ENCODE assay signal across 23 cellular contexts in the genomic region with DNA sequence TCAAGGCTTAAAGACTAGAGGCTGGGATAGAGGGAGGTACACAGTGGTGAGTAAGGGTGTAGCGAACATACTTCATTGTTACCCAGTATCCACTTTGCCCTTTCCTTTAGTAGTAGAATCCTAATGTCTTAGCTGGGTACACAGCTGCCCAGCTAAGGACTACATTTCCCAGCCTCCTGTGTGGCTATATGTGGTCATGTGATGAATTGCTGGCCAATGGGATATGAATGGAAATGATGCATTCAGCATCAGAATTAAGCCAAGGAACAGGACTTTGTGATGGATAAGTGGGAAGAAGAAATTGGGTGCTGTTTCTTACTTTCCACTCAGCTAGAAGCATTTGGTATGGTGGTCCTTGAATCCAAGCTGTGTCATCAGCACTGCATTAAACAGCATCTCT. TPM values are rescaled to one million over a fixed set of nuclear protein-coding genes. Genes with fewer than 3 reads are reported as not detected.
DNase-seq lines count a peak whose midpoint lies in the region; ATAC-seq, FAIRE-seq and TF ChIP-seq lines count a peak whose summit lies in the region.
"Had no signal": no experiment of that assay in that cellular context is flagged by ENCODE, and none has a peak within 500 bp of the region (broad histone marks: within the 10 kb centered on the region; RNA-seq: fewer than 3 reads in every experiment).

No MANE protein-coding gene starts in this region.

- H3K36me3 ChIP-seq in H7 (replicated peaks; ENCODE audit: control insufficient read depth, insufficient read depth, low read length) = no peaks in the 10 kb centered on the region
- no peaks in the 10 kb centered on the region for H3K36me3 ChIP-seq in SJCRH30
- H3K36me3 ChIP-seq in endothelial cell of umbilical vein (ENCODE audit: control insufficient read depth in 2 of 2, extremely low read depth in 1 of 2, insufficient read depth in 2 of 2, low read length in 2 of 2) = no peaks in the 10 kb centered on the region
- no peaks in the 10 kb centered on the region for H3K36me3 ChIP-seq in neural progenitor cell
- H3K36me3 ChIP-seq: gastroesophageal sphincter, spleen, uterus had no signal

- intact Hi-C loops in endothelial cell of umbilical vein (cut with micrococcal nuclease) = no loop called here

- no peak overlapping the region for H3K4me3 Mint-ChIP-seq in neural progenitor cell
- no peak overlapping the region for H3K4me3 Mint-ChIP-seq in T-helper 2 cell treated with Interferon-gamma antibody and Interleukin-4, amounts not matched to agents 5 μg/mL and 100 μg/mL, for 36 hours
- H3K4me3 Mint-ChIP-seq: effector memory CD8-positive, alpha-beta T cell; stimulated activated naive CD8-positive, alpha-beta T cell treated with anti-CD3 and anti-CD28 coated beads, Interleukin-15, Interleukin-2, amounts not matched to agents 100 ng/mL and 50 ng/mL, for 24 hours had no signal

- no peaks in the 10 kb centered on the region for H3K9me1 ChIP-seq in endothelial cell of umbilical vein (replicated peaks; ENCODE audit: control insufficient read depth, extremely low read depth, insufficient read depth, low read length)

- no peak overlapping the region for H2AFZ ChIP-seq in endothelial cell of umbilical vein (ENCODE audit: low read depth, low read length)
- peak overlapping the region; percentile 35 for H2AFZ ChIP-seq in neural progenitor cell (replicated peaks)

- H3K4me2 ChIP-seq in endothelial cell of umbilical vein (ENCODE audit: insufficient read depth, low read length) = no peak overlapping the region
- no peak overlapping the region for H3K4me2 ChIP-seq in neural progenitor cell

- no peak overlapping the region; the same call in 1 of the 2 replicates for H3K27ac ChIP-seq in SJCRH30
- no peak overlapping the region for H3K27ac ChIP-seq in endothelial cell of umbilical vein (ENCODE audit: insufficient read depth, low read depth, low read length)
- no peak overlapping the region for H3K27ac ChIP-seq in neural progenitor cell
- H3K27ac ChIP-seq: C4-2B, gastroesophageal sphincter, HL-60, spleen, uterus had no signal

- H4K20me1 ChIP-seq in endothelial cell of umbilical vein (replicated peaks; ENCODE audit: control insufficient read depth, extremely low read depth, insufficient read depth, low read length) = no peaks in the 10 kb centered on the region
- no peaks in the 10 kb centered on the region for H4K20me1 ChIP-seq in neural progenitor cell (ENCODE audit: low read depth)

- no peaks in the 10 kb centered on the region for H3F3A ChIP-seq in neural progenitor cell (ENCODE audit: low read depth)

- H3K9me3 ChIP-seq in SJCRH30 (replicated peaks) = no peaks in the 10 kb centered on the region
- no peaks in the 10 kb centered on the region for H3K9me3 ChIP-seq in endothelial cell of umbilical vein (replicated peaks; ENCODE audit: control insufficient read depth, insufficient read depth, low read length)
- no peaks in the 10 kb centered on the region for H3K9me3 ChIP-seq in neural progenitor cell (ENCODE audit: low read depth)
- H3K9me3 ChIP-seq: spleen, uterus had no signal

- H3K79me2 ChIP-seq in endothelial cell of umbilical vein (ENCODE audit: control insufficient read depth, insufficient read depth, low read length) (no peaks in the 10 kb centered on the region), neural progenitor cell (ENCODE audit: low read depth) (no peaks in the 10 kb centered on the region)

- peaks cover 24% of the 10 kb centered on the region for H3K4me1 ChIP-seq in SJCRH30
- H3K4me1 ChIP-seq in endothelial cell of umbilical vein (ENCODE audit: control insufficient read depth, extremely low read depth, insufficient read depth, low read length) = peaks cover 9% of the 10 kb centered on the region
- peaks cover 16% of the 10 kb centered on the region for H3K4me1 ChIP-seq in neural progenitor cell
- H3K4me1 ChIP-seq: gastroesophageal sphincter, spleen, uterus had no signal

- POLR2A ChIA-PET in endothelial cell of umbilical vein (lab: Charles Lee) = no interaction called here

- ATAC-seq in GM21529 (IDR thresholded peaks at IDR 0.05; ENCODE audit: unreplicated experiment) = no peak
- no peak for ATAC-seq in GM19351 (IDR thresholded peaks at IDR 0.05; ENCODE audit: unreplicated experiment)
- ATAC-seq: effector memory CD8-positive, alpha-beta T cell; gastroesophageal sphincter had no signal

- H3K27me3 ChIP-seq in H7 (ENCODE audit: control insufficient read depth, insufficient read depth, low read length) = no peaks in the 10 kb centered on the region; the same call in 1 of the 2 replicates
- no peaks in the 10 kb centered on the region for H3K27me3 ChIP-seq in SJCRH30
- no peaks in the 10 kb centered on the region for H3K27me3 ChIP-seq in endothelial cell of umbilical vein (ENCODE audit: control insufficient read depth in 2 of 2, insufficient read depth in 2 of 2, low read length in 2 of 2)
- H3K27me3 ChIP-seq in neural progenitor cell = no peaks in the 10 kb centered on the region
- H3K27me3 ChIP-seq: uterus had no signal

- H3K4me1 Mint-ChIP-seq in neural progenitor cell = peaks cover 25% of the 10 kb centered on the region
- H3K4me1 Mint-ChIP-seq in T-helper 2 cell treated with Interferon-gamma antibody and Interleukin-4, amounts not matched to agents 5 μg/mL and 100 μg/mL, for 36 hours (ENCODE audit: low read depth) = peaks cover 11% of the 10 kb centered on the region

- no peaks in the 10 kb centered on the region for H3K36me3 Mint-ChIP-seq in neural progenitor cell
- H3K36me3 Mint-ChIP-seq in T-helper 2 cell treated with Interferon-gamma antibody and Interleukin-4, amounts not matched to agents 5 μg/mL and 100 μg/mL, for 36 hours (ENCODE audit: low read depth) = no peaks in the 10 kb centered on the region

- CTCF ChIA-PET in endothelial cell of umbilical vein (lab: Charles Lee) = no interaction called here

- H3K27me3 Mint-ChIP-seq in neural progenitor cell (ENCODE audit: insufficient read depth, low read depth) = peaks cover 17% of the 10 kb centered on the region
- H3K27me3 Mint-ChIP-seq in T-helper 2 cell treated with Interferon-gamma antibody and Interleukin-4, amounts not matched to agents 5 μg/mL and 100 μg/mL, for 36 hours (ENCODE audit: low read depth) = peaks cover 2% of the 10 kb centered on the region

- H3K4me3 ChIP-seq in H7 (ENCODE audit: insufficient read depth, low read depth, low read length) = no peak overlapping the region
- H3K4me3 ChIP-seq in SJCRH30 = no peak overlapping the region
- no peak overlapping the region for H3K4me3 ChIP-seq in endothelial cell of umbilical vein (replicated peaks in 1 of 3; ENCODE audit: insufficient read depth in 1 of 3, low read depth in 1 of 3, low read length in 3 of 3)
- no peak overlapping the region for H3K4me3 ChIP-seq in neural progenitor cell
- H3K4me3 ChIP-seq: gastroesophageal sphincter, spleen, uterus had no signal

- BruUV-seq in endothelial cell of umbilical vein (replicated peaks; lab: Mats Ljungman, UMichigan) = no TSS peak

- H3K9ac ChIP-seq in endothelial cell of umbilical vein (replicated peaks; ENCODE audit: extremely low read depth, insufficient read depth, low read length) (no peak overlapping the region), neural progenitor cell (no peak overlapping the region)

- DNase-seq in H7 = peak; percentile 53
- DNase-seq in SJCRH30 = peak; percentile 17 to 51
- peak; percentile 32 for DNase-seq in endothelial cell of umbilical vein (ENCODE audit: low read depth, low spot score)
- DNase-seq in neural progenitor cell (ENCODE audit: low spot score) = peak; percentile 27
- DNase-seq in T-helper 2 cell treated with Interferon-gamma antibody and Interleukin-4, amounts not matched to agents 5 μg/mL and 100 μg/mL, for 36 hours (ENCODE audit: low spot score) = no peak
- DNase-seq in NCI-H446 (lab: John Stamatoyannopoulos, UW) = no peak
- DNase-seq: activated naive CD4-positive, alpha-beta T cell treated with anti-CD3 and anti-CD28 coated beads, Interleukin-2, amount 50 U/mL, for 16 hours; central memory CD4-positive, alpha-beta T cell; DMS79; effector memory CD8-positive, alpha-beta T cell; NCI-H2081; NCI-H69; spleen; T-helper 2 cell; uterus had no signal

- H3K27ac Mint-ChIP-seq in neural progenitor cell = no peak overlapping the region
- no peak overlapping the region for H3K27ac Mint-ChIP-seq in T-helper 2 cell treated with Interferon-gamma antibody and Interleukin-4, amounts not matched to agents 5 μg/mL and 100 μg/mL, for 36 hours
- H3K27ac Mint-ChIP-seq: effector memory CD8-positive, alpha-beta T cell; stimulated activated naive CD8-positive, alpha-beta T cell treated with anti-CD3 and anti-CD28 coated beads, Interleukin-15, Interleukin-2, amounts not matched to agents 100 ng/mL and 50 ng/mL, for 24 hours had no signal

- no peak for TF ChIP-seq POLR2A in endothelial cell of umbilical vein (IDR thresholded peaks at IDR 0.05; ENCODE audit: low read depth, low read length)

- no peak for TF ChIP-seq CTCF in endothelial cell of umbilical vein (IDR thresholded peaks at IDR 0.05; ENCODE audit: extremely low read depth in 1 of 2, insufficient read depth in 1 of 2, low read depth in 1 of 2, low read length in 2 of 2)
- TF ChIP-seq CTCF in neural progenitor cell (IDR thresholded peaks at IDR 0.05) = no peak

- dilution Hi-C loops in endothelial cell of umbilical vein (cut with MboI; ENCODE audit: extremely low pct_ligation_motif_present, low sequenced_read_pairs) = no loop called here

- H3K9me3 Mint-ChIP-seq in neural progenitor cell = peaks cover 1% of the 10 kb centered on the region
- no peaks in the 10 kb centered on the region for H3K9me3 Mint-ChIP-seq in T-helper 2 cell treated with Interferon-gamma antibody and Interleukin-4, amounts not matched to agents 5 μg/mL and 100 μg/mL, for 36 hours
- H3K9me3 Mint-ChIP-seq: effector memory CD8-positive, alpha-beta T cell; stimulated activated naive CD8-positive, alpha-beta T cell treated with anti-CD3 and anti-CD28 coated beads, Interleukin-15, Interleukin-2, amounts not matched to agents 100 ng/mL and 50 ng/mL, for 24 hours had no signal

- FAIRE-seq in endothelial cell of umbilical vein (lab: Jason Lieb, UNC) = no peak
- FAIRE-seq: keratinocyte, RCC 7860 had no signal

TF ChIP-seq in endothelial cell of umbilical vein, 7 proteins besides CTCF, POLR2A, EP300 and RAD21 (continues in another document):
- TF ChIP-seq JUN (IDR thresholded peaks at IDR 0.05; ENCODE audit: borderline replicate concordance, insufficient read depth, insufficient read length, low read depth) (no peak), GATA2 (IDR thresholded peaks at IDR 0.05; ENCODE audit: insufficient read depth, insufficient read length, low read depth, low read length) (no peak)

RNA-seq across cellular contexts. Expression of a gene that starts 55.9 kb away (rescaled TPM):
- 0.15 and 0.17 TPM in 2 replicates for total RNA-seq in H7 (2014; rRNA removed; shearing (Covaris generic))
- 4.0 and 5.5 TPM in 2 replicates for total RNA-seq in SJCRH30 (2014; rRNA removed; shearing (Covaris generic))
- total RNA-seq in endothelial cell of umbilical vein (3.8 and 4.2 TPM in 2 replicates), neural progenitor cell (ENCODE audit: low replicate concordance) (0.07 and 0.31 TPM in 2 replicates)
- polyA plus RNA-seq in endothelial cell of umbilical vein = 2.8 and 3.2 TPM in 2 replicates
- polyA plus RNA-seq in endothelial cell of umbilical vein (2011; cell fraction: cytosol; rRNA removed) = 1.0 and 1.5 TPM in 2 replicates
- polyA plus RNA-seq in endothelial cell of umbilical vein (2011; cell fraction: nucleus; rRNA removed) = 1.8 and 3.0 TPM in 2 replicates
- 1.1 and 1.4 TPM in 2 replicates for polyA plus RNA-seq in endothelial cell of umbilical vein (2012)
- polyA minus RNA-seq in endothelial cell of umbilical vein = 0.78 and 0.98 TPM in 2 replicates
- 2.5 TPM for polyA minus RNA-seq in endothelial cell of umbilical vein (2011; cell fraction: cytosol; rRNA and poly(A)+ RNA removed)
- 1.9 and 4.6 TPM in 2 replicates for polyA minus RNA-seq in endothelial cell of umbilical vein (2011; cell fraction: nucleus; rRNA and poly(A)+ RNA removed)
- total RNA-seq: spleen had no signal

Comparison
In these comparisons a context has a peak if more than half of its experiments do, and no peak if none do; other contexts are left out.
1. DNase-seq: peak in H7 (single experiment), SJCRH30 (2 of 2), endothelial cell of umbilical vein (single experiment) and neural progenitor cell (single experiment); none in T-helper 2 cell treated with Interferon-gamma antibody and Interleukin-4, amounts not matched to agents 5 μg/mL and 100 μg/mL, for 36 hours (single experiment) and NCI-H446 (0 of 2).